In the genomic region with DNA sequence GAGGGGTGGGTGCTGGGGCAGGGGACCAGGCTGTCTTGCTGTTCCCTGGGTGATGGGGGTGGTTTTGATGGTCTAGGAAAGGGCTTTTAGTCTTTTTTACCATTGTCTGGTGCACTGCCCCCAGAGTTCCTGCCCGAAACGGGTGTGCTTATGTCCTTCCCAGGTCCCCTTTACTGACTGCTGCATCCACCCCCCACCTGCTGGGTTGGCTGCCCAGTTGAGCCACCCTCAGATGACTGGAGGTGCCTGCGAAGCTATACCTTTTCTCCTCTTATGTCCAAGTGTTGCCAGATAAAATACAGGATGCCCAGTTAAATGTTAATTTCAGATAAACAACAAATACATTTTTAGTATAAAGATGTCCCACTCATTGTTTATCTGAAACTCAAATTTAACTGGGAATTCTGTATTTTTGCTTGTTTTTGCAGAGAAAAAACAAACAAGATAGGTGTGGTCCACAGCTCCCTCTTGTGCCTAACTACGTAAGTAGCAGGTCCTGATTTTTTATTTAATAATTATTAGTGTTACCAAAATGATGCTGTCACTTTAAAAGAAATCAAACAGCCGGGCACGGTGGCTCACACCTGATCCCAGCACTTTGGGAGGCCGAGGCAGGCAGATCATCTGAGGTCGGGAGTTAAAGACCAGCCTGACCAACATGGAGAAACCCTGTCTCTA, we compare ENCODE assay signal across 9 cellular contexts.
DNase-seq lines count a peak whose midpoint lies in the region; ATAC-seq and TF ChIP-seq lines count a peak whose summit lies in the region.
"Had no signal": no experiment of that assay in that cellular context is flagged by ENCODE, and none has a peak within 500 bp of the region (broad histone marks: within the 10 kb centered on the region; RNA-seq: fewer than 3 reads in every experiment).

No MANE protein-coding gene starts in this region.

- peaks cover 3% of the 10 kb centered on the region for H3K36me3 ChIP-seq in OCI-LY3 (replicated peaks; ENCODE audit: low read depth, low read length)

- no peak overlapping the region for H3K4me3 ChIP-seq in OCI-LY3 (ENCODE audit: low read length)
- H3K4me3 ChIP-seq in retinal pigment epithelial cell (ENCODE audit: low read length), result no peak overlapping the region

- no peaks in the 10 kb centered on the region for H4K20me1 ChIP-seq in OCI-LY3 (ENCODE audit: insufficient read depth, low read length)

- H3K4me2 ChIP-seq in OCI-LY3 (ENCODE audit: low read length), result no peak overlapping the region

- H3K9ac ChIP-seq in OCI-LY3 (ENCODE audit: low read length), result no peak overlapping the region

- DNase-seq in GM10266 (ENCODE audit: extremely low spot score) (no peak), fibroblast of gingiva (ENCODE audit: low read depth) (peak; percentile 32), retinal pigment epithelial cell (ENCODE audit: low read depth) (no peak)
- no peak for DNase-seq in stimulated activated CD4-positive, alpha-beta T cell treated with anti-CD3 and anti-CD28 coated beads, Interleukin-4, amount 100 ng/mL, for 24 hours

- peaks cover 16% of the 10 kb centered on the region; the same call in 1 of the 2 replicates for H3K27me3 ChIP-seq in OCI-LY3 (ENCODE audit: low read depth, low read length)

- H3K79me2 ChIP-seq in OCI-LY3 (ENCODE audit: low read length), result no peaks in the 10 kb centered on the region

- H2AFZ ChIP-seq in OCI-LY3 (ENCODE audit: low read depth, low read length), result no peak overlapping the region

- no peak overlapping the region for H3K27ac ChIP-seq in OCI-LY3 (ENCODE audit: low read length)

- TF ChIP-seq CTCF in GM10266 (IDR thresholded peaks at IDR 0.05; ENCODE audit: control insufficient read depth, insufficient read depth, low read depth, missing control alignments) (peak; percentile 55), OCI-LY3 (IDR thresholded peaks at IDR 0.05; ENCODE audit: low read depth, low read length) (peak; percentile 87), retinal pigment epithelial cell (conservative IDR thresholded peaks at IDR 0.05; ENCODE audit: low read depth, low read length) (peak; percentile 62)

- no peaks in the 10 kb centered on the region; the same call in 1 of the 2 replicates for H3K9me3 ChIP-seq in OCI-LY3 (ENCODE audit: insufficient read depth, low read length)

- no peaks in the 10 kb centered on the region for H3K4me1 ChIP-seq in OCI-LY3 (ENCODE audit: low read length)

- ATAC-seq in GM18870 (IDR thresholded peaks at IDR 0.05; ENCODE audit: unreplicated experiment), result no peak
- ATAC-seq in HG03469 (IDR thresholded peaks at IDR 0.05; ENCODE audit: unreplicated experiment), result no peak
- ATAC-seq in HG03439 (IDR thresholded peaks at IDR 0.05; ENCODE audit: unreplicated experiment), result no peak
- ATAC-seq: sciatic nerve had no signal
